Comparison of ENCODE assay signal across 6 cellular contexts in genomic region chr10:102413053-102413705, GRCh38. TPM values are rescaled to one million over a fixed set of nuclear protein-coding genes. Genes with fewer than 3 reads are reported as not detected.
A peak's percentile ranks its signal among the peaks of the same experiment; 100 is the strongest.
DNase-seq lines count a peak whose midpoint lies in the region; ATAC-seq, FAIRE-seq and TF ChIP-seq lines count a peak whose summit lies in the region.

No MANE protein-coding gene starts in this region.

- 31% methylated on average over 5 of the region's 5 CpGs for WGBS in suprapubic skin

- TF ChIP-seq EP300 in suprapubic skin (IDR thresholded peaks at IDR 0.05): no peak

- H3K27ac ChIP-seq in suprapubic skin: no peak overlapping the region

- H3K36me3 ChIP-seq in bronchial epithelial cell (ENCODE audit: control insufficient read depth, insufficient read depth, low read length) (no peaks in the 10 kb centered on the region), suprapubic skin (no peaks in the 10 kb centered on the region)

- no peak for TF ChIP-seq CTCF in D721Med (IDR thresholded peaks at IDR 0.05; ENCODE audit: insufficient read depth, missing control alignments)
- TF ChIP-seq CTCF in bronchial epithelial cell (IDR thresholded peaks at IDR 0.05; ENCODE audit: insufficient read depth, low read length, severe bottlenecking): no peak
- no peak for TF ChIP-seq CTCF in suprapubic skin (IDR thresholded peaks at IDR 0.05)

- intact Hi-C loops in left ventricle myocardium superior (cut with micrococcal nuclease): no loop called here

- no peak for ATAC-seq in left ventricle myocardium superior

- no peaks in the 10 kb centered on the region for H3K9me3 ChIP-seq in suprapubic skin

- H3K4me1 ChIP-seq in suprapubic skin: peaks cover 24% of the 10 kb centered on the region

- DNase-seq in D721Med (ENCODE audit: insufficient read length, low spot score) (peak; percentile 93), NCI-H1105 treated with DMSO at 0.1 percent for 48 hours (lab: John Stamatoyannopoulos, UW) (peak; percentile 74), bronchial epithelial cell (ENCODE audit: low read depth) (peak; percentile 32), D341Med (ENCODE audit: low spot score) (no peak), left ventricle myocardium superior (no peak), suprapubic skin (ENCODE audit: low spot score in 2 of 2) (no peak)

- H3K4me3 ChIP-seq in bronchial epithelial cell (ENCODE audit: low read depth, low read length): no peak overlapping the region
- H3K4me3 ChIP-seq in suprapubic skin: no peak overlapping the region

- no peak for TF ChIP-seq POLR2A in suprapubic skin (IDR thresholded peaks at IDR 0.05)

- peaks cover 36% of the 10 kb centered on the region for H3K27me3 ChIP-seq in bronchial epithelial cell (ENCODE audit: control insufficient read depth, insufficient read depth, low read length)
- H3K27me3 ChIP-seq in suprapubic skin: peaks cover 92% of the 10 kb centered on the region

- no peak for FAIRE-seq in D721Med (lab: Jason Lieb, UNC)
- no peak for FAIRE-seq in bronchial epithelial cell (lab: Jason Lieb, UNC)

RNA-seq across cellular contexts. Expression of gene PSD, which starts 5.4 kb away (rescaled TPM):
- under 0.01 and 0.51 TPM in 2 replicates for total RNA-seq in bronchial epithelial cell
- total RNA-seq in left ventricle myocardium superior: 0.50 TPM
- 1 to 10 TPM; 1.7 to 4.8 (median 2.1) TPM for total RNA-seq in suprapubic skin

RNA-seq across cellular contexts. Expression of gene FBXL15, which starts 7.5 kb away (rescaled TPM):
- total RNA-seq in bronchial epithelial cell (9.7 and 12.5 TPM in 2 replicates), left ventricle myocardium superior (9.1 TPM), suprapubic skin (10 to 100 TPM; 12.5 to 17.9 (median 13.8) TPM)

RNA-seq across cellular contexts. Expression of gene NFKB2, which starts 17.7 kb away (rescaled TPM):
- total RNA-seq in bronchial epithelial cell (6.8 and 13.2 TPM in 2 replicates), left ventricle myocardium superior (11.3 TPM), suprapubic skin (10 to 100 TPM; 14.4 to 18.5 (median 16.0) TPM)

RNA-seq across cellular contexts. Expression of gene CUEDC2, which starts 19.2 kb away (rescaled TPM):
- 29.7 and 31.5 TPM in 2 replicates for total RNA-seq in bronchial epithelial cell
- total RNA-seq in left ventricle myocardium superior: 78.3 TPM
- 10 to 100 TPM; 25.0 to 61.2 (median 40.2) TPM for total RNA-seq in suprapubic skin

RNA-seq across cellular contexts. Expression of gene C10orf95, which starts 38.2 kb away (rescaled TPM):
- total RNA-seq in bronchial epithelial cell (2.9 and 6.3 TPM in 2 replicates), left ventricle myocardium superior (not detected), suprapubic skin (1 to 10 TPM; 1.4 to 7.1 (median 5.4) TPM)

Comparison
In these comparisons a context has a peak if more than half of its experiments do, and no peak if none do; other contexts are left out.
1. DNase-seq: peak in D721Med (single experiment), NCI-H1105 treated with DMSO at 0.1 percent for 48 hours (single experiment) and bronchial epithelial cell (single experiment); none in D341Med (single experiment), left ventricle myocardium superior (single experiment) and suprapubic skin (0 of 2).